Comparison of ENCODE assay signal across 10 cellular contexts in the genomic region with DNA sequence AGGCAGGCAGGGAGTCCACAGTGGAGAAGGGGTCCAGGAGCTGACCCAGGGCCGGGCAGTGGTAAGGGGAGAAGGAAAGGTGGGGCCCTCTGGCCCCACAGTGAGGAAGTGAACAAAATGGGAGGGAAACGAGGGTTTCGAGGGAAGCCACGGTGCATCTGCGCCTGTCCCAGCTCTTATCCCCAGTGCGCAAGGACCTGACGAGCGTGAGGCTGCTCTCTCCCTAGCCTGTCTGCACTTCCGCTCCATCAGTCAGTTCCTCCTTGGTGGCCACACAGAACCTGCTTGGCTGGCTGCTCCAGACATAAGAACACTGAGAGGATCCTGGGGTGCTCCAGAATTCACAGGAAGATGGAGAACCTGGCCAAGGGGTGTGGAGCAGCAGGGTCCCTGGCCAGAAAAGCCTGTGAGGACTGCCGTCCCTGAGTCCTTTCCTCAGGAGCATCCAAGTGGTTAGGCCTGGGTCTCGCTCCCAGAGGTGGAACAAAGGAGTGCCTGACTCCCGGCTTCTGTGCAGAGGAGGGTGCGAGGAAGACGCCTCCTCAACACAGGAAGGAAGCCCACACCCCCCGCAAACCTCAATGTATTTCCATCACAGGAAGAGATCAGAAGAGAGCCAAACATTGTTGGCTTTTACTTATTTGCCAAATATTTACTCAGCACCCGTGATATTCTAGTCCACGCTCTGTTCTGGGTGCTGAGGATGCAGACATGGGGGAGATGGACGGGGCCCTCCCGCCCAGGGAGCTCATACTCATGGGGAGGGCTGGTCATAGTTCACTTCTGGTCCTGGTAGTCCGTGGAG. TPM values are rescaled to one million over a fixed set of nuclear protein-coding genes. Genes with fewer than 3 reads are reported as not detected.
DNase-seq lines count a peak whose midpoint lies in the region; ATAC-seq and TF ChIP-seq lines count a peak whose summit lies in the region.
"Had no signal": no experiment of that assay in that cellular context is flagged by ENCODE, and none has a peak within 500 bp of the region (broad histone marks: within the 10 kb centered on the region; RNA-seq: fewer than 3 reads in every experiment).

No MANE protein-coding gene starts in this region.

- no peak for TF ChIP-seq POLR2A in adrenal gland (IDR thresholded peaks at IDR 0.05)

- in situ Hi-C loops in brain microvascular endothelial cell (cut with HindIII; ENCODE audit: low pct_ligation_motif_present, low sequenced_read_pairs): no loop called here

- intact Hi-C loops in adrenal gland (cut with DNase I): no loop called here

- no peaks in the 10 kb centered on the region for H3K9me2 ChIP-seq in DOHH2 (replicated peaks; ENCODE audit: control insufficient read depth, low read length)

- TF ChIP-seq CTCF in DOHH2 (IDR thresholded peaks at IDR 0.05; ENCODE audit: low read depth, low read length, poor library complexity, severe bottlenecking): no peak
- no peak for TF ChIP-seq CTCF in adrenal gland (IDR thresholded peaks at IDR 0.05)
- TF ChIP-seq CTCF in BE2C (IDR thresholded peaks at IDR 0.05; ENCODE audit: low read depth, low read length): no peak
- TF ChIP-seq CTCF in brain microvascular endothelial cell (IDR thresholded peaks at IDR 0.05; ENCODE audit: low read depth, low read length, missing control alignments): no peak

- no peaks in the 10 kb centered on the region for H4K20me1 ChIP-seq in DOHH2 (ENCODE audit: control insufficient read depth, insufficient read depth, low read depth, low read length)

- 62 to 74% (median 66%) methylated on average over 13 to 20 of the region's 20 CpGs for WGBS in adrenal gland, 4 donors

- DNase-seq in T-helper 9 cell (peak; percentile 33), adrenal gland (peak in 5 of 7 donors; percentile 25 to 57 (median 31)), BE2C (no peak), brain microvascular endothelial cell (no peak)
- DNase-seq in stimulated activated CD4-positive, alpha-beta T cell treated with anti-CD3 and anti-CD28 coated beads, Interleukin-12 subunit alpha, Interleukin-12 subunit beta, amount 100 ng/mL, for 48 hours (ENCODE audit: low read depth in 2 of 3, low spot score in 1 of 3): peak; percentile 31 to 40 (median 32)
- DNase-seq: EL, pancreas had no signal

- ATAC-seq in GM21786 (IDR thresholded peaks at IDR 0.05; ENCODE audit: unreplicated experiment) (no peak), HG03095 (IDR thresholded peaks at IDR 0.05; ENCODE audit: unreplicated experiment) (no peak)

- H3K9me3 ChIP-seq in DOHH2 (ENCODE audit: control insufficient read depth, insufficient read depth, low read length) (no peaks in the 10 kb centered on the region), adrenal gland (replicated peaks in 1 of 3) (no peaks in the 10 kb centered on the region), BE2C (no peaks in the 10 kb centered on the region)
- H3K9me3 ChIP-seq: pancreas had no signal

- H3K4me3 ChIP-seq in DOHH2 (ENCODE audit: low read length) (no peak overlapping the region), adrenal gland (no peak overlapping the region), BE2C (ENCODE audit: low read depth, low read length) (no peak overlapping the region), brain microvascular endothelial cell (ENCODE audit: low read depth, low read length) (no peak overlapping the region)
- H3K4me3 ChIP-seq: pancreas had no signal

- no peak overlapping the region for H3K27ac ChIP-seq in DOHH2 (ENCODE audit: low read depth, low read length)
- H3K27ac ChIP-seq in adrenal gland: peak overlapping the region in 2 of 5 donors; percentile 17 to 25
- H3K27ac ChIP-seq in brain microvascular endothelial cell: no peak overlapping the region
- H3K27ac ChIP-seq: pancreas had no signal

- H3K27me3 ChIP-seq in DOHH2 (ENCODE audit: control insufficient read depth, low read length) (peaks cover 6% of the 10 kb centered on the region; the same call in 1 of the 2 replicates), adrenal gland (no peaks in the 10 kb centered on the region), BE2C (no peaks in the 10 kb centered on the region), brain microvascular endothelial cell (replicated peaks) (peaks cover 2% of the 10 kb centered on the region)
- H3K27me3 ChIP-seq: pancreas had no signal

- peak overlapping the region; percentile 9; the same call in 1 of the 2 replicates for H3K4me2 ChIP-seq in DOHH2 (ENCODE audit: low read length)

- H3K4me1 ChIP-seq in DOHH2 (ENCODE audit: control insufficient read depth, low read length): peaks cover 9% of the 10 kb centered on the region
- peaks cover 0 to 8% of the 10 kb centered on the region in 2 donors for H3K4me1 ChIP-seq in adrenal gland (replicated peaks in 1 of 2)
- no peaks in the 10 kb centered on the region for H3K4me1 ChIP-seq in BE2C
- H3K4me1 ChIP-seq: pancreas had no signal

- H3K36me3 ChIP-seq in DOHH2 (ENCODE audit: control insufficient read depth, low read length) (no peaks in the 10 kb centered on the region), adrenal gland (replicated peaks in 1 of 2) (no peaks in the 10 kb centered on the region), BE2C (no peaks in the 10 kb centered on the region), brain microvascular endothelial cell (replicated peaks) (no peaks in the 10 kb centered on the region)
- H3K36me3 ChIP-seq: pancreas had no signal

- H3K79me2 ChIP-seq in DOHH2 (ENCODE audit: control insufficient read depth, low read length): no peaks in the 10 kb centered on the region

- H3F3A ChIP-seq in DOHH2 (ENCODE audit: control insufficient read depth, insufficient read depth): no peaks in the 10 kb centered on the region

RNA-seq across cellular contexts. Expression of a gene that starts 43.7 kb away (rescaled TPM):
- total RNA-seq in adrenal gland: 10 to 100 TPM; 14.0 to 31.6 (median 27.8) TPM
- polyA plus RNA-seq in adrenal gland: 10 to 100 TPM in 2 of 3 donors, 1 to 10 TPM in 1; 4.4 to 23.4 (median 14.6) TPM
- polyA plus RNA-seq in BE2C (2012; ENCODE audit: insufficient read depth, insufficient read length, low read depth): 32.7 TPM

RNA-seq across cellular contexts. Expression of a gene that starts 55.8 kb away (rescaled TPM):
- total RNA-seq in adrenal gland: 10 to 100 TPM; 17.0 to 49.5 (median 20.3) TPM
- 10 to 100 TPM in 2 of 3 donors, 1 to 10 TPM in 1; 9.2 to 39.5 (median 25.5) TPM for polyA plus RNA-seq in adrenal gland
- 28.5 TPM for polyA plus RNA-seq in BE2C (2012; ENCODE audit: insufficient read depth, insufficient read length, low read depth)

Comparison
In these comparisons a context has a peak if more than half of its experiments do, and no peak if none do; other contexts are left out.
1. DNase-seq: peak in T-helper 9 cell (single experiment), adrenal gland (5 of 7) and stimulated activated CD4-positive, alpha-beta T cell treated with anti-CD3 and anti-CD28 coated beads, Interleukin-12 subunit alpha, Interleukin-12 subunit beta, amount 100 ng/mL, for 48 hours (3 of 3); none in BE2C (single experiment) and brain microvascular endothelial cell (single experiment).